In the genomic region with DNA sequence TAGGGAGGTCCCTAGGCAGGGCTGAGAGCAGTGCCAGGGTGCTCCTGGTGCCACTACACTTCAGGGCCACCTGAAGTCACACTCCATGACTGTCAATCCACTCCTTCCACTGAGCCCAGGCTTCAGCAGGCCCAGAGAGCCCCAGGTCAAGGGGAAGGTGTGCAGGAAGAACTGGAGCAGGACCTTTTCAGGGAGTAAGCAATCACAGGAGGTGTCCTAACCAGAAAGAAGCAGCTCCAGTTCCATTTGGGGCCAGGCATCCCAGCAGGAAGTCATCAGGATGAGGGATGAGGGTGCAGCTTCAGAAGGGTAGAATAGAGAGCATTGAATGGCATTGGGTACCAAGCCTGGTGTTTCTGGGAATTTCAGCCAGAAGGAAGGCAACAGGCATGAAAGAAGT, we compare ENCODE assay signal across 15 cellular contexts.
"Had no signal": no experiment of that assay in that cellular context is flagged by ENCODE, and none has a peak within 500 bp of the region (broad histone marks: within the 10 kb centered on the region; RNA-seq: fewer than 3 reads in every experiment).

No MANE protein-coding gene starts in this region.

- H3K4me1 ChIP-seq: gastrocnemius medialis, sigmoid colon had no signal

- H3K27ac Mint-ChIP-seq: naive B cell, nephron had no signal

- H3K9me3 ChIP-seq: gastrocnemius medialis, neutrophil, sigmoid colon had no signal

- H3K36me3 ChIP-seq: gastrocnemius medialis, heart right ventricle, neutrophil, sigmoid colon had no signal

- DNase-seq: cerebellar nuclear complex; effector CD4-positive, alpha-beta T cell; gastrocnemius medialis; hypothalamus; midbrain; naive B cell; sigmoid colon; stimulated activated CD4-positive, alpha-beta T cell treated with anti-CD3 and anti-CD28 coated beads, Interleukin-12 subunit alpha, Interleukin-12 subunit beta, amount 100 ng/mL, for 4 hours; stimulated activated CD4-positive, alpha-beta T cell treated with anti-CD3 and anti-CD28 coated beads, Interleukin-2, amount 100 ng/mL, for 48 hours; stimulated activated naive CD4-positive, alpha-beta T cell treated with Interleukin-2 at 50 U/mL for 16 hours; trophoblast cell had no signal

- H3K36me3 Mint-ChIP-seq: naive B cell had no signal

- H3K27me3 ChIP-seq: gastrocnemius medialis, heart right ventricle, sigmoid colon had no signal

- H3K4me3 Mint-ChIP-seq: naive B cell, nephron had no signal

- H3K4me3 ChIP-seq: gastrocnemius medialis, heart right ventricle, sigmoid colon, skin epidermis had no signal

- H3K4me1 Mint-ChIP-seq: naive B cell had no signal
